Comparison of ENCODE assay signal across 27 cellular contexts in genomic region chr12:5369298-5369697, GRCh38.
"Had no signal": no experiment of that assay in that cellular context is flagged by ENCODE, and none has a peak within 500 bp of the region (broad histone marks: within the 10 kb centered on the region; RNA-seq: fewer than 3 reads in every experiment).

No MANE protein-coding gene starts in this region.

- H3K27ac ChIP-seq: dorsolateral prefrontal cortex, epithelial cell of prostate, gastroesophageal sphincter, heart left ventricle, hepatocyte, neural progenitor cell, parathyroid adenoma, suprapubic skin, transverse colon, upper lobe of right lung, vagina had no signal

- H3K36me3 ChIP-seq: gastroesophageal sphincter, heart left ventricle, neural progenitor cell, suprapubic skin, transverse colon, upper lobe of right lung, vagina had no signal

- H3K9ac ChIP-seq: neural progenitor cell, parathyroid adenoma had no signal

- H3K4me1 ChIP-seq: gastroesophageal sphincter, heart left ventricle, neural progenitor cell, parathyroid adenoma, suprapubic skin, transverse colon, upper lobe of right lung, vagina had no signal

- H3K9me3 ChIP-seq: gastroesophageal sphincter, heart left ventricle, suprapubic skin, transverse colon, upper lobe of right lung, vagina had no signal

- DNase-seq: dorsolateral prefrontal cortex; effector CD8-positive, alpha-beta T cell; endodermal cell; foreskin fibroblast; heart left ventricle; kidney; naive thymus-derived CD4-positive, alpha-beta T cell; right cardiac atrium; stimulated activated CD4-positive, alpha-beta T cell treated with anti-CD3 and anti-CD28 coated beads, Interleukin-12 subunit alpha, Interleukin-12 subunit beta, amount 100 ng/mL, for 4 hours; stimulated activated CD4-positive, alpha-beta T cell treated with anti-CD3 and anti-CD28 coated beads, Interleukin-1b, Interleukin-23, amount 100 ng/mL, for 48 hours; stimulated activated CD4-positive, alpha-beta T cell treated with anti-CD3 and anti-CD28 coated beads, Interleukin-4, amount 100 ng/mL, for 1 hour; stimulated activated CD8-positive, alpha-beta memory T cell treated with anti-CD3 and anti-CD28 coated beads, Interleukin-4, amount 100 ng/mL, for 48 hours; stimulated activated naive CD4-positive, alpha-beta T cell; stimulated activated naive CD8-positive, alpha-beta T cell treated with anti-CD3 and anti-CD28 coated beads, Interleukin-15, amount 100 ng/mL, for 72 hours; transverse colon; upper lobe of right lung had no signal

- H3K27me3 ChIP-seq: gastroesophageal sphincter, neural progenitor cell, suprapubic skin, transverse colon, upper lobe of right lung, vagina had no signal

- ATAC-seq: esophagus mucosa; gastroesophageal sphincter; heart left ventricle; left lobe of liver; naive thymus-derived CD4-positive, alpha-beta T cell; right cardiac atrium; stimulated activated naive CD8-positive, alpha-beta T cell treated with anti-CD3 and anti-CD28 coated beads, Interleukin-15, amount 100 ng/mL, for 72 hours; upper lobe of right lung had no signal

- H3K4me3 ChIP-seq: dorsolateral prefrontal cortex, gastroesophageal sphincter, heart left ventricle, hepatocyte, lung, neural progenitor cell, smooth muscle cell, suprapubic skin, transverse colon, upper lobe of right lung, vagina had no signal
